ENCODE assay signal across 2 cellular contexts in genomic region chr2:231648579-231649174, GRCh38.
A peak's percentile ranks its signal among the peaks of the same experiment; 100 is the strongest.
TF ChIP-seq lines count a peak whose summit lies in the region.

No MANE protein-coding gene starts in this region.

TF ChIP-seq in Ishikawa, 13 proteins besides CTCF, POLR2A, EP300 and RAD21 (continued from another document):
- TF ChIP-seq REST (IDR thresholded peaks at IDR 0.05; ENCODE audit: low read depth) (no peak), FOXM1 (IDR thresholded peaks at IDR 0.05; ENCODE audit: borderline replicate concordance, low read depth) (no peak), TCF12 (IDR thresholded peaks at IDR 0.05; ENCODE audit: low read depth) (no peak), EGR1 (IDR thresholded peaks at IDR 0.05) (no peak), CEBPB (IDR thresholded peaks at IDR 0.05) (no peak), TAF1 (IDR thresholded peaks at IDR 0.05; ENCODE audit: low read depth) (no peak), TEAD4 (IDR thresholded peaks at IDR 0.05) (no peak), MAX (IDR thresholded peaks at IDR 0.05) (no peak)

TF ChIP-seq in GM12878, 131 proteins besides CTCF, POLR2A, EP300 and RAD21 (continued from another document):
- no peak for TF ChIP-seq SUPT20H (IDR thresholded peaks at IDR 0.05; ENCODE audit: borderline replicate concordance, control insufficient read depth, low read depth, low read length)
- TF ChIP-seq IKZF1 (conservative IDR thresholded peaks at IDR 0.05), result peak; percentile 47; the same call in 1 of the 2 replicates
- 0 out of 2 replicates have a peak, but pooled peaks have one; percentile 39 for TF ChIP-seq SMARCA5 (IDR thresholded peaks at IDR 0.05)
- TF ChIP-seq LARP7 (IDR thresholded peaks at IDR 0.05), result no peak
- TF ChIP-seq ZBTB40 (IDR thresholded peaks at IDR 0.05; ENCODE audit: borderline replicate concordance), result no peak
- TF ChIP-seq TCF7 (IDR thresholded peaks at IDR 0.05; ENCODE audit: borderline replicate concordance), result no peak
- peak; percentile 70 for TF ChIP-seq SMC3 (IDR thresholded peaks at IDR 0.05; ENCODE audit: borderline replicate concordance, low read length)
